8 cellular contexts compared by ENCODE assay signal in genomic region chr17:82257473-82257872, GRCh38. TPM values are rescaled to one million over a fixed set of nuclear protein-coding genes. Genes with fewer than 3 reads are reported as not detected.
DNase-seq lines count a peak whose midpoint lies in the region; ATAC-seq and TF ChIP-seq lines count a peak whose summit lies in the region.

No MANE protein-coding gene starts in this region.

- peak; percentile 11; the same call in 1 of the 2 replicates for TF ChIP-seq CTCF in BE2C (IDR thresholded peaks at IDR 0.05; ENCODE audit: low read depth, low read length)
- peak; percentile 8 for TF ChIP-seq CTCF in choroid plexus epithelial cell (conservative IDR thresholded peaks at IDR 0.05; ENCODE audit: low read depth, low read length)

- DNase-seq in BE2C: peak; percentile 79
- no peak for DNase-seq in T-helper 2 cell treated with Interferon-gamma antibody and Interleukin-4, amounts not matched to agents 5 μg/mL and 100 μg/mL, for 36 hours (ENCODE audit: low spot score)
- peak; percentile 76 for DNase-seq in choroid plexus epithelial cell (ENCODE audit: low read depth)
- peak; percentile 41 to 75 (median 60) for DNase-seq in naive thymus-derived CD8-positive, alpha-beta T cell
- no peak for DNase-seq in NCI-H1048 (lab: John Stamatoyannopoulos, UW)
- DNase-seq in retina: no peak

- peak overlapping the region; percentile 62 for H3K27ac Mint-ChIP-seq in T-helper 2 cell treated with Interferon-gamma antibody and Interleukin-4, amounts not matched to agents 5 μg/mL and 100 μg/mL, for 36 hours
- peak overlapping the region; percentile 80 to 98 (median 92) for H3K27ac Mint-ChIP-seq in naive thymus-derived CD8-positive, alpha-beta T cell

- ATAC-seq in naive thymus-derived CD8-positive, alpha-beta T cell: peak; percentile 89 to 98
- ATAC-seq in HG03280 (IDR thresholded peaks at IDR 0.05; ENCODE audit: unreplicated experiment): no peak

- H3K9me3 Mint-ChIP-seq in T-helper 2 cell treated with Interferon-gamma antibody and Interleukin-4, amounts not matched to agents 5 μg/mL and 100 μg/mL, for 36 hours: no peaks in the 10 kb centered on the region
- no peaks in the 10 kb centered on the region for H3K9me3 Mint-ChIP-seq in naive thymus-derived CD8-positive, alpha-beta T cell

- peaks cover 3% of the 10 kb centered on the region for H3K4me1 Mint-ChIP-seq in T-helper 2 cell treated with Interferon-gamma antibody and Interleukin-4, amounts not matched to agents 5 μg/mL and 100 μg/mL, for 36 hours (ENCODE audit: low read depth)
- H3K4me1 Mint-ChIP-seq in naive thymus-derived CD8-positive, alpha-beta T cell: peaks cover 27 to 52% (median 34%) of the 10 kb centered on the region in 4 donors

- POLR2A ChIA-PET in naive thymus-derived CD8-positive, alpha-beta T cell (lab: Charles Lee): no interaction called here

- peak overlapping the region; percentile 38 for H3K27ac ChIP-seq in temporal lobe (ENCODE audit: low read depth, low read length)

- H3K4me3 Mint-ChIP-seq in T-helper 2 cell treated with Interferon-gamma antibody and Interleukin-4, amounts not matched to agents 5 μg/mL and 100 μg/mL, for 36 hours: no peak overlapping the region
- H3K4me3 Mint-ChIP-seq in naive thymus-derived CD8-positive, alpha-beta T cell: peak overlapping the region in 2 of 10 donors; percentile 33 to 47

- H3K36me3 ChIP-seq in BE2C: peaks cover 76% of the 10 kb centered on the region

- no peak overlapping the region for H3K4me3 ChIP-seq in BE2C (ENCODE audit: low read depth, low read length)
- H3K4me3 ChIP-seq in choroid plexus epithelial cell (ENCODE audit: low read depth, low read length): no peak overlapping the region

- no peaks in the 10 kb centered on the region for H3K4me1 ChIP-seq in BE2C

- peaks cover 78% of the 10 kb centered on the region for H3K36me3 Mint-ChIP-seq in T-helper 2 cell treated with Interferon-gamma antibody and Interleukin-4, amounts not matched to agents 5 μg/mL and 100 μg/mL, for 36 hours (ENCODE audit: low read depth)
- peaks cover 0 to 82% (median 25%) of the 10 kb centered on the region in 3 donors for H3K36me3 Mint-ChIP-seq in naive thymus-derived CD8-positive, alpha-beta T cell

- H3K9me3 ChIP-seq in BE2C: peaks cover 4% of the 10 kb centered on the region; the same call in 1 of the 2 replicates

- H3K27me3 Mint-ChIP-seq in T-helper 2 cell treated with Interferon-gamma antibody and Interleukin-4, amounts not matched to agents 5 μg/mL and 100 μg/mL, for 36 hours (ENCODE audit: low read depth): no peaks in the 10 kb centered on the region
- H3K27me3 Mint-ChIP-seq in naive thymus-derived CD8-positive, alpha-beta T cell: no peaks in the 10 kb centered on the region

- no peaks in the 10 kb centered on the region for H3K27me3 ChIP-seq in BE2C

RNA-seq across cellular contexts. Expression of gene CSNK1D, which starts 16.0 kb away (rescaled TPM):
- polyA plus RNA-seq in BE2C (2012; ENCODE audit: insufficient read depth, insufficient read length, low read depth): 264 TPM
- 100 to 1,000 TPM; 184 to 201 TPM for total RNA-seq in naive thymus-derived CD8-positive, alpha-beta T cell
- polyA plus RNA-seq in naive thymus-derived CD8-positive, alpha-beta T cell: 10 to 100 TPM; 47.6 to 72.1 (median 48.6) TPM
- 32.2 TPM for total RNA-seq in temporal lobe

RNA-seq across cellular contexts. Expression of gene SLC16A3, which starts 28.6 kb away (rescaled TPM):
- polyA plus RNA-seq in BE2C (2012; ENCODE audit: insufficient read depth, insufficient read length, low read depth): 1.7 TPM
- total RNA-seq in naive thymus-derived CD8-positive, alpha-beta T cell: 10 to 100 TPM; 10.1 to 11.6 TPM
- 1 to 10 TPM in 2 of 3 donors, under 1 TPM in 1; 0.91 to 1.5 (median 1.0) TPM for polyA plus RNA-seq in naive thymus-derived CD8-positive, alpha-beta T cell
- 2.5 TPM for total RNA-seq in temporal lobe

RNA-seq across cellular contexts. Expression of gene CCDC57, which starts 44.8 kb away (rescaled TPM):
- 51.0 TPM for polyA plus RNA-seq in BE2C (2012; ENCODE audit: insufficient read depth, insufficient read length, low read depth)
- total RNA-seq in naive thymus-derived CD8-positive, alpha-beta T cell: 10 to 100 TPM; 72.9 to 80.0 TPM
- polyA plus RNA-seq in naive thymus-derived CD8-positive, alpha-beta T cell: 10 to 100 TPM; 39.6 to 53.5 (median 42.4) TPM
- 16.2 TPM for total RNA-seq in temporal lobe

RNA-seq across cellular contexts. Expression of gene CD7, which starts 59.9 kb away (rescaled TPM):
- polyA plus RNA-seq in BE2C (2012; ENCODE audit: insufficient read depth, insufficient read length, low read depth): 0.46 TPM
- total RNA-seq in naive thymus-derived CD8-positive, alpha-beta T cell: 10 to 100 TPM; 66.9 to 67.8 TPM
- polyA plus RNA-seq in naive thymus-derived CD8-positive, alpha-beta T cell: 100 to 1,000 TPM; 166 to 233 (median 205) TPM
- not detected for total RNA-seq in temporal lobe

Comparison
In these comparisons a context has a peak if more than half of its experiments do, and no peak if none do; other contexts are left out.
1. DNase-seq: peak in BE2C (single experiment), choroid plexus epithelial cell (single experiment) and naive thymus-derived CD8-positive, alpha-beta T cell (10 of 10); none in T-helper 2 cell treated with Interferon-gamma antibody and Interleukin-4, amounts not matched to agents 5 μg/mL and 100 μg/mL, for 36 hours (single experiment), NCI-H1048 (single experiment) and retina (single experiment).